ENCODE assay signal across 11 cellular contexts in the genomic region with DNA sequence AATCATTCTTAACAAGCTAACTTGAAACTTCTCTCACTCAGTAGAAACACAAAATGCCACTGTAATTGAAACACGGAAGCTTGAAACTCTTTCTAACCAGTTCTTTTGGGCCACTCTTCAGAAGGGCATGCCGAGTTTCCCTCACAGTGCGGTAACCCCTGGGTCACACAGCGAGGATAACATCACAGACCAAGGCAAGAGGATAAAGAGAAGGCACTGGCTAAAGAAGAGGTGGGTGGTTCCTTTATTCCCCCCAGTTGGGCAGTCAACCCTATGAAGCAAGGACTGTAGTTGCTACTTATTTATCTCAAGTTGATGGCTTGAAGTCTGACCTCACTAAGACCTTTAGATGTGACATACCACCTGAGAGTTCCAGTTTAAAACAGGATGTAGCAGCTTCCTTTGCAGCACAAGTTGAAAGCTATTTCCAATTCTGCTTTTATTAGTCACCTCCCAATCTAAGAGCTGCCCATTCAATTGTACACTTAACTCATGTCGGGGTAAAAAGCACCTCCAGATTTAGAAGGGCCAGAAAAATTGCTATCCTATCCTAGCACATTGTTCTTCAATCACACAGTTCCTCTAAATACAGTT.
DNase-seq lines count a peak whose midpoint lies in the region; ATAC-seq and TF ChIP-seq lines count a peak whose summit lies in the region.
"Had no signal": no experiment of that assay in that cellular context is flagged by ENCODE, and none has a peak within 500 bp of the region (broad histone marks: within the 10 kb centered on the region; RNA-seq: fewer than 3 reads in every experiment).

No MANE protein-coding gene starts in this region.

- peaks cover 13% of the 10 kb centered on the region for H3K9me3 Mint-ChIP-seq in nephron progenitor cell

- H3K27me3 Mint-ChIP-seq in nephron progenitor cell (ENCODE audit: low read depth, poor library complexity) = peaks cover 4% of the 10 kb centered on the region

- ATAC-seq in GM18861 (IDR thresholded peaks at IDR 0.05; ENCODE audit: unreplicated experiment) = peak; percentile 96
- ATAC-seq in GM21447 (IDR thresholded peaks at IDR 0.05; ENCODE audit: unreplicated experiment) = peak; percentile 87
- ATAC-seq in HG03175 (IDR thresholded peaks at IDR 0.05; ENCODE audit: unreplicated experiment) = peak; percentile 74

- H3K4me1 Mint-ChIP-seq in nephron progenitor cell = peaks cover 10% of the 10 kb centered on the region

- DNase-seq in nephron progenitor cell (no peak), foreskin melanocyte (no peak), midbrain (lab: John Stamatoyannopoulos, UW) (no peak), amygdala (lab: John Stamatoyannopoulos, UW) (no peak)
- DNase-seq in stimulated activated naive CD4-positive, alpha-beta T cell treated with Interleukin-2 at 50 U/mL for 16 hours (lab: John Stamatoyannopoulos, UW) = no peak
- DNase-seq: NCI-H1694; SK-N-SH; stimulated activated CD4-positive, alpha-beta T cell treated with anti-CD3 and anti-CD28 coated beads, Interleukin-1b, Interleukin-23, amount 100 ng/mL, for 48 hours had no signal

- TF ChIP-seq CTCF in nephron progenitor cell (IDR thresholded peaks at IDR 0.05) = no peak

- H3K27ac Mint-ChIP-seq in nephron progenitor cell = peak overlapping the region; percentile 9

- no peak overlapping the region for H3K4me3 Mint-ChIP-seq in nephron progenitor cell

- H3K36me3 Mint-ChIP-seq in nephron progenitor cell (ENCODE audit: low read depth) = peaks cover 6% of the 10 kb centered on the region
